Comparison of ENCODE assay signal across 31 cellular contexts in the genomic region with DNA sequence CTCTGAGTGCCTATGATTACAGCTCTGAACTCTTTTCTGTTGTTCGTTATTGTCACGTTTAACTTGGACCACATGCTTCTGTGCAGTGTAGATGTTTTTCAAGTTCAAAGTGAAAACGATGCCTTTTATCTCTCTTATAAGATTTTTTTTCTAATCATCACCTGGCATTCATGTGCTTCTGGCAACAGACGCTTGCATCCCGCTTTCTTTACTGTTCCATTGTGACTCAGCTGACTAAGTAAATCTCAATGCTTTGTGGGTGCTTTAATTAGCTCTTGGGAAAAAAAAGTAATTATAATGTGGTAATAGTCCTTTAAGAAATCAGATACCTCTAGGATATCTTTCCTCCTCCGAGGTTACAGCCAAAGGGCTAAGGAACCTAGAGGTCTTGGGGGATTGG.
"Had no signal": no experiment of that assay in that cellular context is flagged by ENCODE, and none has a peak within 500 bp of the region (broad histone marks: within the 10 kb centered on the region; RNA-seq: fewer than 3 reads in every experiment).

No MANE protein-coding gene starts in this region.

- ATAC-seq: gastroesophageal sphincter; naive thymus-derived CD8-positive, alpha-beta T cell; pancreas; psoas muscle; stimulated activated memory B cell treated with anti-CD40 and anti-IgM and Interleukin-4, amounts not matched to agents 10 μg/mL and 1 μg/mL and 100 μg/mL, for 72 hours; stimulated activated naive CD8-positive, alpha-beta T cell treated with anti-CD3 and anti-CD28 coated beads, Interleukin-15, amount 100 ng/mL, for 72 hours had no signal

- H3K4me3 ChIP-seq: ascending aorta, coronary artery, dorsolateral prefrontal cortex, gastroesophageal sphincter, pancreas, psoas muscle, right atrium auricular region, smooth muscle cell, thyroid gland, upper lobe of left lung, vagina had no signal

- DNase-seq: activated CD4-positive, alpha-beta memory T cell treated with anti-CD3 and anti-CD28 coated beads for 36 hours; activated CD4-positive, alpha-beta T cell treated with anti-CD3 and anti-CD28 coated beads for 4 hours; activated CD8-positive, alpha-beta memory T cell treated with anti-CD3 and anti-CD28 coated beads, Interleukin-2, amount 50 U/mL, for 4 hours; activated gamma-delta T cell; activated naive CD4-positive, alpha-beta T cell treated with anti-CD3 and anti-CD28 coated beads, Interleukin-2, amount 10 ng/mL, durations not matched to agents 7 days and 5 days; activated naive CD8-positive, alpha-beta T cell treated with anti-CD3 and anti-CD28 coated beads, Interleukin-2, amount 10 ng/mL, durations not matched to agents 7 days and 5 days; activated T-cell treated with anti-CD3 and anti-CD28 coated beads, Interleukin-2, amount 50 U/mL, for 1 hour; brain microvascular endothelial cell; dorsolateral prefrontal cortex; effector memory CD4-positive, alpha-beta T cell; hippocampal formation; kidney; midbrain; naive thymus-derived CD8-positive, alpha-beta T cell; nucleus accumbens; pancreas; psoas muscle; stimulated activated CD4-positive, alpha-beta T cell treated with anti-CD3 and anti-CD28 coated beads, Interleukin-1b, Interleukin-23, amount 100 ng/mL, for 48 hours; stimulated activated CD4-positive, alpha-beta T cell treated with anti-CD3 and anti-CD28 coated beads, Interleukin-4, amount 100 ng/mL, for 4 hours; stimulated activated CD8-positive, alpha-beta memory T cell treated with anti-CD3 and anti-CD28 coated beads, Interleukin-4, amount 100 ng/mL, for 48 hours; stimulated activated naive CD8-positive, alpha-beta T cell treated with anti-CD3 and anti-CD28 coated beads, Interleukin-15, amount 100 ng/mL, for 72 hours; substantia nigra; thyroid gland; upper lobe of left lung had no signal
